Comparison of ENCODE assay signal across 1 cellular context in genomic region chr10:48682265-48682664, GRCh38.
TF ChIP-seq lines count a peak whose summit lies in the region.

No MANE protein-coding gene starts in this region.

TF ChIP-seq in GM12878, 131 proteins besides CTCF, POLR2A, EP300 and RAD21:
- TF ChIP-seq FOXK2 (IDR thresholded peaks at IDR 0.05) (no peak), ZBTB40 (IDR thresholded peaks at IDR 0.05; ENCODE audit: borderline replicate concordance) (no peak)
